Comparison of ENCODE assay signal across 12 cellular contexts in genomic region chr1:36990928-36991327, GRCh38. TPM values are rescaled to one million over a fixed set of nuclear protein-coding genes. Genes with fewer than 3 reads are reported as not detected.
"Had no signal": no experiment of that assay in that cellular context is flagged by ENCODE, and none has a peak within 500 bp of the region (broad histone marks: within the 10 kb centered on the region; RNA-seq: fewer than 3 reads in every experiment).

No MANE protein-coding gene starts in this region.

- H2AFZ ChIP-seq: GM23248, GM23338 had no signal

- H3K27ac Mint-ChIP-seq: GM23338, H9, HFFc6 had no signal

- H3K4me2 ChIP-seq: GM23338 had no signal

- H3K9me3 Mint-ChIP-seq: GM23338, H9 had no signal

- H3K9me3 ChIP-seq: HAP-1 had no signal

- FAIRE-seq: H1, H54 had no signal

- H3K4me3 Mint-ChIP-seq: GM23338, H9, HFFc6 had no signal

- H3K4me1 Mint-ChIP-seq: GM23338, H9 had no signal

- H3K4me3 ChIP-seq: GM23248, GM23338, HAP-1 had no signal

- DNase-seq: GM23248, GOT3, H7, H9, HCEC 1CT, HFFc6 had no signal

- H3K9ac ChIP-seq: GM23248 had no signal

- H3K27ac ChIP-seq: GM23248 had no signal

- H3K4me1 ChIP-seq: HAP-1 had no signal

- H3K36me3 ChIP-seq: HAP-1 had no signal

- ATAC-seq: GM23338, HCT116 had no signal

RNA-seq across cellular contexts. Expression of gene GRIK3, which starts 43.4 kb away (rescaled TPM):
- total RNA-seq: GM23248, H4, HFFc6 had no signal
- polyA plus RNA-seq: GM23248 had no signal
